In genomic region chr5:134784241-134784920, GRCh38 we compare ENCODE assay signal across 1 cellular context.
TF ChIP-seq lines count a peak whose summit lies in the region.

No MANE protein-coding gene starts in this region.

TF ChIP-seq in GM12878, 131 proteins besides CTCF, POLR2A, EP300 and RAD21 (continued from another document):
- TF ChIP-seq ZNF384 (IDR thresholded peaks at IDR 0.05; ENCODE audit: borderline replicate concordance, low read depth, low read length) (no peak), BACH1 (IDR thresholded peaks at IDR 0.05; ENCODE audit: borderline replicate concordance) (no peak), ZBTB33 (IDR thresholded peaks at IDR 0.05) (no peak), PKNOX1 (IDR thresholded peaks at IDR 0.05) (peak; percentile 47; the same call in 1 of the 2 replicates), ZNF24 (IDR thresholded peaks at IDR 0.05) (no peak), SPI1 (IDR thresholded peaks at IDR 0.05; ENCODE audit: borderline replicate concordance, insufficient read depth, low read depth, low read length) (peak; percentile 44; the same call in 1 of the 2 replicates), HSF1 (IDR thresholded peaks at IDR 0.05; ENCODE audit: low read depth, low read length) (no peak), SUPT20H (IDR thresholded peaks at IDR 0.05; ENCODE audit: borderline replicate concordance, control insufficient read depth, low read depth, low read length) (no peak), MXI1 (IDR thresholded peaks at IDR 0.05; ENCODE audit: low read depth, low read length) (no peak), MEF2A (IDR thresholded peaks at IDR 0.05; ENCODE audit: insufficient read depth, low read depth, low read length) (no peak), LARP7 (IDR thresholded peaks at IDR 0.05) (no peak), SMC3 (IDR thresholded peaks at IDR 0.05; ENCODE audit: borderline replicate concordance, low read length) (peak; percentile 22; the same call in 1 of the 2 replicates)
